Comparison of ENCODE assay signal across 18 cellular contexts in genomic region chr19:18948075-18948975, GRCh38. TPM values are rescaled to one million over a fixed set of nuclear protein-coding genes. Genes with fewer than 3 reads are reported as not detected.
"Had no signal": no experiment of that assay in that cellular context is flagged by ENCODE, and none has a peak within 500 bp of the region (broad histone marks: within the 10 kb centered on the region; RNA-seq: fewer than 3 reads in every experiment).

No MANE protein-coding gene starts in this region.

- H3K4me1 ChIP-seq: left lung, stomach, upper lobe of right lung had no signal

- H3K27ac ChIP-seq: left lung, stomach, testis, upper lobe of right lung had no signal

- FAIRE-seq: astrocyte, bronchial epithelial cell, kidney had no signal

- H3K36me3 ChIP-seq: left lung, stomach, upper lobe of right lung had no signal

- DNase-seq: activated CD4-positive, alpha-beta T cell treated with anti-CD3 and anti-CD28 coated beads, Interleukin-2, amount 50 U/mL, for 4 hours; activated CD4-positive, CD25-positive, alpha-beta regulatory T cell treated with anti-CD3 and anti-CD28 coated beads, Interleukin-2, amount 50 U/mL, for 72 hours; activated naive CD4-positive, alpha-beta T cell treated with anti-CD3 and anti-CD28 coated beads, Interleukin-2, amount 10 ng/mL, durations not matched to agents 7 days and 5 days; activated T-cell treated with anti-CD3 and anti-CD28 coated beads for 4 hours; endodermal cell; glutamatergic neuron; hypothalamus; kidney; left lung; mesendoderm; natural killer cell; stomach; testis; upper lobe of right lung had no signal

- H3K27me3 ChIP-seq: left lung, stomach, testis, upper lobe of right lung had no signal

- H3K9me3 ChIP-seq: left lung, stomach, testis, upper lobe of right lung had no signal

- ATAC-seq: activated T-helper 17 cell treated with anti-CD3 and anti-CD28 coated beads, Interleukin-2, amount 50 U/mL, for 72 hours; left lung; sciatic nerve; upper lobe of right lung had no signal

- H3K4me3 ChIP-seq: left lung, stomach, testis, upper lobe of right lung had no signal

RNA-seq across cellular contexts. Expression of gene CERS1, which starts 52.4 kb away (rescaled TPM):
- total RNA-seq: activated T-helper 17 cell treated with anti-CD3 and anti-CD28 coated beads, Interleukin-2, amount 50 U/mL, for 72 hours; natural killer cell; upper lobe of right lung had no signal
